Comparison of ENCODE assay signal across 11 cellular contexts in genomic region chr6:125818659-125819297, GRCh38. TPM values are rescaled to one million over a fixed set of nuclear protein-coding genes. Genes with fewer than 3 reads are reported as not detected.
A peak's percentile ranks its signal among the peaks of the same experiment; 100 is the strongest.
DNase-seq lines count a peak whose midpoint lies in the region; ATAC-seq and TF ChIP-seq lines count a peak whose summit lies in the region.
"Had no signal": no experiment of that assay in that cellular context is flagged by ENCODE, and none has a peak within 500 bp of the region (broad histone marks: within the 10 kb centered on the region; RNA-seq: fewer than 3 reads in every experiment).

No MANE protein-coding gene starts in this region.

- no peaks in the 10 kb centered on the region for H3F3A ChIP-seq in SK-N-SH (replicated peaks; ENCODE audit: insufficient read depth)

- no peak for DNase-seq in SK-N-SH
- DNase-seq in heart right ventricle: no peak
- no peak for DNase-seq in stomach
- DNase-seq in NK-92 treated with Interleukin-12 subunit alpha and Interleukin-12 subunit beta, amount 100 ng/mL, for 24 hours (lab: John Stamatoyannopoulos, UW): no peak
- DNase-seq in NCI-H1436 treated with DMSO at 0.1 percent for 48 hours (lab: John Stamatoyannopoulos, UW): no peak
- DNase-seq in Kasumi-1 (lab: John Stamatoyannopoulos, UW): no peak
- DNase-seq: DMS79 treated with DMSO at 0.1 percent for 48 hours; midbrain; stimulated activated naive CD8-positive, alpha-beta T cell treated with anti-CD3 and anti-CD28 coated beads, Interleukin-15, Interleukin-2, amounts not matched to agents 100 U/mL and 50 U/mL, for 24 hours had no signal

- peaks cover 8% of the 10 kb centered on the region for H3K79me2 ChIP-seq in SK-N-SH (ENCODE audit: insufficient read depth)

- POLR2A ChIA-PET in SK-N-SH (lab: Yijun Ruan, JAX): no interaction called here

- WGBS in SK-N-SH (ENCODE audit: low lambda C conversion rate): 65% methylated on average over 4 of the region's 4 CpGs
- WGBS in heart right ventricle, 2 donors: 39 to 56% methylated on average over 4 of the region's 4 CpGs
- WGBS in stomach, 5 donors: 23 to 40% (median 27%) methylated on average over 4 of the region's 4 CpGs

- H3K4me1 ChIP-seq in SK-N-SH (ENCODE audit: control insufficient read depth in 1 of 2, insufficient read depth in 2 of 2, low read depth in 1 of 2, low read length in 1 of 2) (peaks cover 21 to 34% of the 10 kb centered on the region in 2 experiments; a peak in 3 of 4 replicates), heart right ventricle (peaks cover 10 to 85% (median 56%) of the 10 kb centered on the region in 9 donors), stomach (peaks cover 38 to 91% (median 65%) of the 10 kb centered on the region in 4 donors)

- TF ChIP-seq EP300 in SK-N-SH (IDR thresholded peaks at IDR 0.05; ENCODE audit: borderline replicate concordance in 1 of 2, low read depth in 1 of 2, low read length in 1 of 2): no peak
- TF ChIP-seq EP300 in stomach (IDR thresholded peaks at IDR 0.05): no peak

- ATAC-seq in GM19372 (IDR thresholded peaks at IDR 0.05; ENCODE audit: low read depth, unreplicated experiment): peak; percentile 15
- ATAC-seq in heart right ventricle: peak in 7 of 8 donors; percentile 41 to 85 (median 59)
- no peak for ATAC-seq in HG03520 (IDR thresholded peaks at IDR 0.05; ENCODE audit: unreplicated experiment)
- ATAC-seq: stimulated activated naive CD8-positive, alpha-beta T cell treated with anti-CD3 and anti-CD28 coated beads, Interleukin-15, Interleukin-2, amounts not matched to agents 100 U/mL and 50 U/mL, for 24 hours had no signal

- H3K27me3 ChIP-seq in SK-N-SH (ENCODE audit: insufficient read depth): no peaks in the 10 kb centered on the region
- H3K27me3 ChIP-seq in heart right ventricle: no peaks in the 10 kb centered on the region
- H3K27me3 ChIP-seq in stomach: no peaks in the 10 kb centered on the region

- H3K9me2 ChIP-seq in SK-N-SH: no peaks in the 10 kb centered on the region

- H3K4me3 ChIP-seq in SK-N-SH (ENCODE audit: low read depth in 2 of 2, low read length in 1 of 2) (no peak overlapping the region), heart right ventricle (peak overlapping the region in 1 of 10 donors; percentile 0), stomach (peak overlapping the region; percentile 11 to 39 (median 23))

- CTCF ChIA-PET in SK-N-SH (lab: Yijun Ruan, JAX): interaction anchor here (2.0 kb wide), 1 partner anchor 27 kb away, joined by 10 read pairs; the partner anchor contains the start of gene NCOA7

- no peak for TF ChIP-seq RAD21 in SK-N-SH (IDR thresholded peaks at IDR 0.05; ENCODE audit: low read length)

- intact Hi-C loops in heart right ventricle (cut with DNase I) (no loop called here), stomach (cut with DNase I; ENCODE audit: low total_unique reads) (no loop called here)

- peak overlapping the region; percentile 68 for H3K4me2 ChIP-seq in SK-N-SH

- no peak for TF ChIP-seq CTCF in SK-N-SH (IDR thresholded peaks at IDR 0.05)
- no peak for TF ChIP-seq CTCF in heart right ventricle (IDR thresholded peaks at IDR 0.05)
- TF ChIP-seq CTCF in stomach (IDR thresholded peaks at IDR 0.05): no peak

- H3K9me3 ChIP-seq in SK-N-SH (no peaks in the 10 kb centered on the region), heart right ventricle (no peaks in the 10 kb centered on the region), stomach (no peaks in the 10 kb centered on the region)

- H4K20me1 ChIP-seq in SK-N-SH (ENCODE audit: insufficient read depth): no peaks in the 10 kb centered on the region

- H3K27ac ChIP-seq in SK-N-SH (ENCODE audit: low read depth in 2 of 2, low read length in 1 of 2) (peak overlapping the region; percentile 19 to 53; a peak in 3 of 4 replicates), heart right ventricle (peak overlapping the region in 8 of 10 donors; percentile 13 to 65 (median 32)), stomach (peak overlapping the region; percentile 73 to 82 (median 74))

- no peak overlapping the region for H3K9ac ChIP-seq in SK-N-SH

- no peak overlapping the region for H2AFZ ChIP-seq in SK-N-SH (ENCODE audit: low read depth)

- H3K36me3 ChIP-seq in SK-N-SH (replicated peaks in 1 of 2; ENCODE audit: control insufficient read depth in 1 of 2, insufficient read depth in 2 of 2, low read length in 1 of 2): peaks cover 13 to 27% of the 10 kb centered on the region in 2 experiments
- peaks cover 0 to 24% (median 0%) of the 10 kb centered on the region in 9 donors for H3K36me3 ChIP-seq in heart right ventricle
- peaks cover 0 to 18% (median 10%) of the 10 kb centered on the region in 4 donors for H3K36me3 ChIP-seq in stomach

- TF ChIP-seq POLR2A in stomach (IDR thresholded peaks at IDR 0.05): no peak

TF ChIP-seq in SK-N-SH, 30 proteins besides CTCF, POLR2A, EP300 and RAD21:
- no peak for TF ChIP-seq YY1 (IDR thresholded peaks at IDR 0.05; ENCODE audit: low read depth)
- TF ChIP-seq MEF2A (IDR thresholded peaks at IDR 0.05; ENCODE audit: borderline replicate concordance, low read depth): no peak
- TF ChIP-seq NRF1 (IDR thresholded peaks at IDR 0.05; ENCODE audit: low read depth, low read length): no peak
- no peak for TF ChIP-seq USF1 (IDR thresholded peaks at IDR 0.05; ENCODE audit: borderline replicate concordance, low read depth)
- no peak for TF ChIP-seq REST (IDR thresholded peaks at IDR 0.05; ENCODE audit: low read depth, low read length)
- TF ChIP-seq POLR2AphosphoS5 (IDR thresholded peaks at IDR 0.05; ENCODE audit: low read depth, low read length): no peak
- no peak for TF ChIP-seq IRF3 (IDR thresholded peaks at IDR 0.05; ENCODE audit: low read depth, low read length)
- no peak for TF ChIP-seq PBX3 (IDR thresholded peaks at IDR 0.05)

RNA-seq across cellular contexts. Expression of gene NCOA7, which starts 28.0 kb away (rescaled TPM):
- polyA plus RNA-seq in SK-N-SH (2012; rRNA removed): 16.3 and 19.6 TPM in 2 replicates
- 14.9 and 19.5 TPM in 2 replicates for polyA plus RNA-seq in SK-N-SH (2012; cell fraction: cytosol; rRNA removed)
- 26.4 and 30.5 TPM in 2 replicates for polyA plus RNA-seq in SK-N-SH (2012; cell fraction: nucleus; rRNA removed)
- total RNA-seq in heart right ventricle: 10 to 100 TPM in 7 of 10 donors, 1 to 10 TPM in 3; 6.2 to 21.3 (median 11.1) TPM
- polyA plus RNA-seq in heart right ventricle: 10 to 100 TPM in 1 of 2 donors, 1 to 10 TPM in 1; 4.2 to 10.2 TPM
- total RNA-seq in stomach: 100 to 1,000 TPM in 1 of 5 donors, 10 to 100 TPM in 3, 1 to 10 TPM in 1; 1.2 to 131 (median 27.5) TPM
- 10 to 100 TPM; 13.7 to 26.0 (median 17.6) TPM for polyA plus RNA-seq in stomach

Comparison
In these comparisons a context has a peak if more than half of its experiments do, and no peak if none do; other contexts are left out.
1. H3K4me3 ChIP-seq: peak in stomach (4 of 4); none in SK-N-SH (0 of 2).
2. Peak in every context shown above with its lines, with median percentiles within 50 percentile points of each other: H3K27ac ChIP-seq.